Comparison of ENCODE assay signal across 21 cellular contexts in genomic region chr12:3933074-3933818, GRCh38.
DNase-seq lines count a peak whose midpoint lies in the region; ATAC-seq and TF ChIP-seq lines count a peak whose summit lies in the region.
"Had no signal": no experiment of that assay in that cellular context is flagged by ENCODE, and none has a peak within 500 bp of the region (broad histone marks: within the 10 kb centered on the region; RNA-seq: fewer than 3 reads in every experiment).

No MANE protein-coding gene starts in this region.

- no peak for DNase-seq in activated T-cell treated with anti-CD3 and anti-CD28 coated beads, Interleukin-2, amount 50 U/mL, for 24 hours
- no peak for DNase-seq in activated T-cell treated with anti-CD3 and anti-CD28 coated beads, Interleukin-2, amount 50 U/mL, for 1 hour
- peak; percentile 44 for DNase-seq in DND-41
- DNase-seq in activated CD8-positive, alpha-beta T cell treated with anti-CD3 and anti-CD28 coated beads, Interleukin-2, amount 10 ng/mL, durations not matched to agents 7 days and 5 days: no peak
- DNase-seq in G401 (ENCODE audit: low spot score): no peak
- DNase-seq: activated gamma-delta T cell treated with Interleukin-2 at 50 U/mL for 16 hours, BE2C, Calu3, gastrocnemius medialis, islet precursor cell, KBM-7, NCI-H146, NCI-H510A treated with DMSO at 0.1 percent for 48 hours had no signal

- peaks cover 10% of the 10 kb centered on the region for H3K27me3 ChIP-seq in DND-41 (ENCODE audit: insufficient read depth, low read length, poor library complexity)
- H3K27me3 ChIP-seq in parathyroid adenoma (ENCODE audit: control insufficient read depth, insufficient read depth, low read length): no peaks in the 10 kb centered on the region

- H3K36me3 Mint-ChIP-seq in activated T-cell treated with anti-CD3 and anti-CD28 coated beads, Interleukin-2, amount 50 U/mL, for 24 hours (ENCODE audit: low read depth): no peaks in the 10 kb centered on the region
- no peaks in the 10 kb centered on the region for H3K36me3 Mint-ChIP-seq in activated CD8-positive, alpha-beta T cell treated with anti-CD3 and anti-CD28 coated beads, Interleukin-2, amount 10 ng/mL, durations not matched to agents 7 days and 5 days (ENCODE audit: low read depth)
- H3K36me3 Mint-ChIP-seq: stimulated activated memory B cell treated with anti-CD40 and anti-IgM and Interleukin-4, amounts not matched to agents 10 μg/mL and 1 μg/mL and 100 μg/mL, for 72 hours had no signal

- no peaks in the 10 kb centered on the region for H3K9me3 ChIP-seq in DND-41 (ENCODE audit: insufficient read depth, low read length, severe bottlenecking)
- no peaks in the 10 kb centered on the region for H3K9me3 ChIP-seq in parathyroid adenoma (ENCODE audit: control insufficient read depth, low read length)
- H3K9me3 ChIP-seq: A549, BE2C, esophagus muscularis mucosa, gastrocnemius medialis had no signal

- no peaks in the 10 kb centered on the region for H3K9me3 Mint-ChIP-seq in activated T-cell treated with anti-CD3 and anti-CD28 coated beads, Interleukin-2, amount 50 U/mL, for 24 hours
- H3K9me3 Mint-ChIP-seq in activated CD8-positive, alpha-beta T cell treated with anti-CD3 and anti-CD28 coated beads, Interleukin-2, amount 10 ng/mL, durations not matched to agents 7 days and 5 days (ENCODE audit: insufficient read depth): no peaks in the 10 kb centered on the region
- H3K9me3 Mint-ChIP-seq: stimulated activated memory B cell treated with anti-CD40 and anti-IgM and Interleukin-4, amounts not matched to agents 10 μg/mL and 1 μg/mL and 100 μg/mL, for 72 hours had no signal

- H3K27ac Mint-ChIP-seq in activated T-cell treated with anti-CD3 and anti-CD28 coated beads, Interleukin-2, amount 50 U/mL, for 24 hours: peak overlapping the region; percentile 59
- no peak overlapping the region for H3K27ac Mint-ChIP-seq in activated CD8-positive, alpha-beta T cell treated with anti-CD3 and anti-CD28 coated beads, Interleukin-2, amount 10 ng/mL, durations not matched to agents 7 days and 5 days
- H3K27ac Mint-ChIP-seq: progenitor cell of endocrine pancreas; stimulated activated memory B cell treated with anti-CD40 and anti-IgM and Interleukin-4, amounts not matched to agents 10 μg/mL and 1 μg/mL and 100 μg/mL, for 72 hours had no signal

- H2AFZ ChIP-seq in DND-41 (ENCODE audit: low read depth, low read length): no peak overlapping the region; the same call in 1 of the 2 replicates
- peak overlapping the region; percentile 75 for H2AFZ ChIP-seq in parathyroid adenoma

- no peaks in the 10 kb centered on the region for H3K36me3 ChIP-seq in DND-41 (ENCODE audit: insufficient read depth, low read length)
- H3K36me3 ChIP-seq in parathyroid adenoma (ENCODE audit: control insufficient read depth, insufficient read depth, low read length): no peaks in the 10 kb centered on the region
- H3K36me3 ChIP-seq: BE2C, esophagus muscularis mucosa, gastrocnemius medialis had no signal

- no peaks in the 10 kb centered on the region for H4K20me1 ChIP-seq in DND-41 (ENCODE audit: insufficient read depth, low read length)

- in situ Hi-C loops in G401 (cut with HindIII; ENCODE audit: low sequenced_read_pairs): no loop called here

- ATAC-seq in DND-41 (ENCODE audit: insufficient read depth, low read depth) (peak; percentile 73), HG03159 (IDR thresholded peaks at IDR 0.05; ENCODE audit: unreplicated experiment) (no peak), HG02970 (IDR thresholded peaks at IDR 0.05; ENCODE audit: low FRiP score, unreplicated experiment) (no peak)
- ATAC-seq in activated CD8-positive, alpha-beta T cell treated with anti-CD3 and anti-CD28 coated beads, Interleukin-2, amount 10 ng/mL, durations not matched to agents 7 days and 5 days: peak; percentile 31
- ATAC-seq: A549; gastrocnemius medialis; Panc1; stimulated activated memory B cell treated with anti-CD40 and anti-IgM and Interleukin-4, amounts not matched to agents 10 μg/mL and 1 μg/mL and 100 μg/mL, for 72 hours had no signal

- no peak for TF ChIP-seq CTCF in DND-41 (IDR thresholded peaks at IDR 0.05; ENCODE audit: borderline replicate concordance, extremely low read depth, low read length, poor library complexity, severe bottlenecking)
- peak; percentile 35 for TF ChIP-seq CTCF in parathyroid adenoma (IDR thresholded peaks at IDR 0.05)

- no peaks in the 10 kb centered on the region for H3K27me3 Mint-ChIP-seq in activated T-cell treated with anti-CD3 and anti-CD28 coated beads, Interleukin-2, amount 50 U/mL, for 24 hours
- H3K27me3 Mint-ChIP-seq in activated CD8-positive, alpha-beta T cell treated with anti-CD3 and anti-CD28 coated beads, Interleukin-2, amount 10 ng/mL, durations not matched to agents 7 days and 5 days (ENCODE audit: low read depth): peaks cover 3% of the 10 kb centered on the region

- H3K27ac ChIP-seq in DND-41 (ENCODE audit: low read length) (peak overlapping the region; percentile 81), parathyroid adenoma (peak overlapping the region; percentile 97)
- H3K27ac ChIP-seq: A549, esophagus muscularis mucosa, gastrocnemius medialis had no signal

- CTCF ChIA-PET in activated CD8-positive, alpha-beta T cell treated with anti-CD3 and anti-CD28 coated beads, Interleukin-2, amount 10 ng/mL, durations not matched to agents 7 days and 5 days (lab: Charles Lee): interaction anchor here (1.1 to 3.4 kb wide), 10 partner anchors 15 to 343 kb away, joined by 3 to 16 read pairs (median 4); no protein-coding TSS in a partner anchor

- peaks cover 66% of the 10 kb centered on the region for H3K4me1 Mint-ChIP-seq in activated T-cell treated with anti-CD3 and anti-CD28 coated beads, Interleukin-2, amount 50 U/mL, for 24 hours (ENCODE audit: low read depth)
- H3K4me1 Mint-ChIP-seq in activated CD8-positive, alpha-beta T cell treated with anti-CD3 and anti-CD28 coated beads, Interleukin-2, amount 10 ng/mL, durations not matched to agents 7 days and 5 days (ENCODE audit: low read depth): peaks cover 53% of the 10 kb centered on the region

- H3K4me3 Mint-ChIP-seq in activated T-cell treated with anti-CD3 and anti-CD28 coated beads, Interleukin-2, amount 50 U/mL, for 24 hours: peak overlapping the region; percentile 28
- H3K4me3 Mint-ChIP-seq in activated CD8-positive, alpha-beta T cell treated with anti-CD3 and anti-CD28 coated beads, Interleukin-2, amount 10 ng/mL, durations not matched to agents 7 days and 5 days: no peak overlapping the region
- H3K4me3 Mint-ChIP-seq: stimulated activated memory B cell treated with anti-CD40 and anti-IgM and Interleukin-4, amounts not matched to agents 10 μg/mL and 1 μg/mL and 100 μg/mL, for 72 hours had no signal

- POLR2A ChIA-PET in activated CD8-positive, alpha-beta T cell treated with anti-CD3 and anti-CD28 coated beads, Interleukin-2, amount 10 ng/mL, durations not matched to agents 7 days and 5 days (lab: Charles Lee): interaction anchor here (1.2 kb wide), 1 partner anchor 11 kb away, joined by 5 read pairs; no protein-coding TSS in a partner anchor

- H3K79me2 ChIP-seq in DND-41 (ENCODE audit: insufficient read depth, low read length) (no peaks in the 10 kb centered on the region), parathyroid adenoma (no peaks in the 10 kb centered on the region)

- H3K4me1 ChIP-seq in DND-41 (ENCODE audit: insufficient read depth, low read length) (peaks cover 30% of the 10 kb centered on the region), parathyroid adenoma (peaks cover 51% of the 10 kb centered on the region)
- H3K4me1 ChIP-seq: A549, BE2C, esophagus muscularis mucosa, gastrocnemius medialis had no signal

- peak overlapping the region; percentile 53 for H3K9ac ChIP-seq in DND-41 (ENCODE audit: low read depth, low read length)
- H3K9ac ChIP-seq in parathyroid adenoma: peak overlapping the region; percentile 5

- H3K4me2 ChIP-seq in DND-41 (ENCODE audit: insufficient read depth, low read length) (peak overlapping the region; percentile 49), parathyroid adenoma (ENCODE audit: low read length) (peak overlapping the region; percentile 44)
- H3K4me2 ChIP-seq: A549 had no signal

- H3K4me3 ChIP-seq in DND-41 (ENCODE audit: low read depth in 1 of 2, low read length in 2 of 2): peak overlapping the region in 1 of 2 experiments; percentile 39; a peak in 2 of 4 replicates
- H3K4me3 ChIP-seq in parathyroid adenoma (ENCODE audit: low read depth, low read length): no peak overlapping the region
- H3K4me3 ChIP-seq: A549, esophagus muscularis mucosa, gastrocnemius medialis had no signal

Comparison
In these comparisons a context has a peak if more than half of its experiments do, and no peak if none do; other contexts are left out.
1. ATAC-seq: peak in DND-41 (single experiment) and activated CD8-positive, alpha-beta T cell treated with anti-CD3 and anti-CD28 coated beads, Interleukin-2, amount 10 ng/mL, durations not matched to agents 7 days and 5 days (single experiment); none in HG03159 (single experiment) and HG02970 (single experiment).